ENCODE assay signal across 25 cellular contexts in genomic region chr9:137801023-137801319, GRCh38.
DNase-seq lines count a peak whose midpoint lies in the region; ATAC-seq and TF ChIP-seq lines count a peak whose summit lies in the region.
"Had no signal": no experiment of that assay in that cellular context is flagged by ENCODE, and none has a peak within 500 bp of the region (broad histone marks: within the 10 kb centered on the region; RNA-seq: fewer than 3 reads in every experiment).

No MANE protein-coding gene starts in this region.

- no peak overlapping the region for H3K4me3 ChIP-seq in upper lobe of right lung
- H3K4me3 ChIP-seq: GM23248, PC-9, SK-N-MC had no signal

- H3K36me3 ChIP-seq in upper lobe of right lung = peaks cover 70% of the 10 kb centered on the region

- CTCF ChIA-PET in activated CD8-positive, alpha-beta memory T cell treated with anti-CD3 and anti-CD28 coated beads, Interleukin-2, amount 10 ng/mL, durations not matched to agents 7 days and 5 days (lab: Charles Lee) = no interaction called here

- no peaks in the 10 kb centered on the region for H3K27me3 Mint-ChIP-seq in stimulated activated naive CD8-positive, alpha-beta T cell treated with anti-CD3 and anti-CD28 coated beads, Interleukin-15, amount 100 ng/mL, for 72 hours
- H3K27me3 Mint-ChIP-seq in memory B cell = no peaks in the 10 kb centered on the region
- no peaks in the 10 kb centered on the region for H3K27me3 Mint-ChIP-seq in activated CD8-positive, alpha-beta memory T cell treated with anti-CD3 and anti-CD28 coated beads, Interleukin-2, amount 10 ng/mL, durations not matched to agents 7 days and 5 days
- H3K27me3 Mint-ChIP-seq: IgD-negative memory B cell had no signal

- no peaks in the 10 kb centered on the region for H3K4me1 Mint-ChIP-seq in stimulated activated naive CD8-positive, alpha-beta T cell treated with anti-CD3 and anti-CD28 coated beads, Interleukin-15, amount 100 ng/mL, for 72 hours
- H3K4me1 Mint-ChIP-seq in memory B cell = peaks cover 10% of the 10 kb centered on the region
- H3K4me1 Mint-ChIP-seq in activated CD8-positive, alpha-beta memory T cell treated with anti-CD3 and anti-CD28 coated beads, Interleukin-2, amount 10 ng/mL, durations not matched to agents 7 days and 5 days = no peaks in the 10 kb centered on the region
- H3K4me1 Mint-ChIP-seq: H9 had no signal

- peak overlapping the region in 1 of 2 donors; percentile 92 for H3K27ac Mint-ChIP-seq in stimulated activated naive CD8-positive, alpha-beta T cell treated with anti-CD3 and anti-CD28 coated beads, Interleukin-15, amount 100 ng/mL, for 72 hours
- H3K27ac Mint-ChIP-seq in memory B cell = peak overlapping the region; percentile 73
- no peak overlapping the region for H3K27ac Mint-ChIP-seq in activated CD8-positive, alpha-beta memory T cell treated with anti-CD3 and anti-CD28 coated beads, Interleukin-2, amount 10 ng/mL, durations not matched to agents 7 days and 5 days
- H3K27ac Mint-ChIP-seq: CD8-positive, alpha-beta T cell had no signal

- TF ChIP-seq CTCF in VCaP (conservative IDR thresholded peaks at IDR 0.05) (no peak), upper lobe of right lung (IDR thresholded peaks at IDR 0.05) (no peak)

- H3K36me3 Mint-ChIP-seq in memory B cell = peaks cover 34% of the 10 kb centered on the region
- H3K36me3 Mint-ChIP-seq in activated CD8-positive, alpha-beta memory T cell treated with anti-CD3 and anti-CD28 coated beads, Interleukin-2, amount 10 ng/mL, durations not matched to agents 7 days and 5 days = peaks cover 31% of the 10 kb centered on the region

- ATAC-seq in stimulated activated naive CD8-positive, alpha-beta T cell treated with anti-CD3 and anti-CD28 coated beads, Interleukin-15, amount 100 ng/mL, for 72 hours = peak; percentile 41
- ATAC-seq in stimulated activated naive CD8-positive, alpha-beta T cell treated with anti-CD3 and anti-CD28 coated beads, Interleukin-15, Interleukin-2, amounts not matched to agents 100 U/mL and 50 U/mL, for 24 hours = no peak
- peak; percentile 89 for ATAC-seq in memory B cell (ENCODE audit: low read depth)
- ATAC-seq in upper lobe of right lung = peak; percentile 4
- no peak for ATAC-seq in HG03565 (IDR thresholded peaks at IDR 0.05; ENCODE audit: unreplicated experiment)
- ATAC-seq in activated CD8-positive, alpha-beta memory T cell treated with anti-CD3 and anti-CD28 coated beads, Interleukin-2, amount 10 ng/mL, durations not matched to agents 7 days and 5 days = no peak
- ATAC-seq: CD8-positive, alpha-beta T cell had no signal

- intact Hi-C loops in upper lobe of right lung (cut with DNase I) = no loop called here

- H3K4me3 Mint-ChIP-seq in stimulated activated naive CD8-positive, alpha-beta T cell treated with anti-CD3 and anti-CD28 coated beads, Interleukin-15, amount 100 ng/mL, for 72 hours = no peak overlapping the region
- H3K4me3 Mint-ChIP-seq in memory B cell = no peak overlapping the region
- no peak overlapping the region for H3K4me3 Mint-ChIP-seq in activated CD8-positive, alpha-beta memory T cell treated with anti-CD3 and anti-CD28 coated beads, Interleukin-2, amount 10 ng/mL, durations not matched to agents 7 days and 5 days
- H3K4me3 Mint-ChIP-seq: CD8-positive, alpha-beta T cell; H9 had no signal

- no peak for DNase-seq in stimulated activated naive CD8-positive, alpha-beta T cell treated with anti-CD3 and anti-CD28 coated beads, Interleukin-15, amount 100 ng/mL, for 72 hours
- DNase-seq in stimulated activated naive CD8-positive, alpha-beta T cell treated with anti-CD3 and anti-CD28 coated beads, Interleukin-15, Interleukin-2, amounts not matched to agents 100 U/mL and 50 U/mL, for 24 hours = no peak
- peak in 1 of 2 donors; percentile 34 for DNase-seq in memory B cell (ENCODE audit: low spot score in 2 of 2)
- no peak for DNase-seq in upper lobe of right lung
- DNase-seq in caudate nucleus (lab: John Stamatoyannopoulos, UW) = no peak
- DNase-seq in activated CD8-positive, alpha-beta memory T cell treated with anti-CD3 and anti-CD28 coated beads, Interleukin-2, amount 10 ng/mL, durations not matched to agents 7 days and 5 days = no peak
- DNase-seq: Caco-2; CD8-positive, alpha-beta T cell; GM23248; H9; MM.1S; NCI-H2029 treated with DMSO at 0.1 percent for 48 hours; NCI-H446 treated with DMSO at 0.1 percent for 48 hours; NCI-H526; NCI-H82; NK-92 treated with Interleukin-12 subunit alpha and Interleukin-12 subunit beta, amount 100 ng/mL, for 24 hours; PC-9; RPMI8226; SIG-M5 had no signal

- no peaks in the 10 kb centered on the region for H3K9me3 Mint-ChIP-seq in stimulated activated naive CD8-positive, alpha-beta T cell treated with anti-CD3 and anti-CD28 coated beads, Interleukin-15, amount 100 ng/mL, for 72 hours
- H3K9me3 Mint-ChIP-seq in memory B cell = no peaks in the 10 kb centered on the region
- H3K9me3 Mint-ChIP-seq in activated CD8-positive, alpha-beta memory T cell treated with anti-CD3 and anti-CD28 coated beads, Interleukin-2, amount 10 ng/mL, durations not matched to agents 7 days and 5 days (ENCODE audit: low read depth) = no peaks in the 10 kb centered on the region
- H3K9me3 Mint-ChIP-seq: CD8-positive, alpha-beta T cell; H9; IgD-negative memory B cell had no signal

- H3K4me1 ChIP-seq in upper lobe of right lung = no peaks in the 10 kb centered on the region
- H3K4me1 ChIP-seq: Caco-2 had no signal

- 0 out of 2 replicates have a peak overlapping the region, but pooled peaks have one; percentile 5 for H3K27ac ChIP-seq in VCaP
- H3K27ac ChIP-seq in upper lobe of right lung = no peak overlapping the region
- H3K27ac ChIP-seq in caudate nucleus (ENCODE audit: low read depth, low read length) = no peak overlapping the region
- H3K27ac ChIP-seq: C4-2B, GM23248, KMS-11, PC-9, SK-N-MC had no signal

- no peaks in the 10 kb centered on the region for H3K27me3 ChIP-seq in upper lobe of right lung

- no peaks in the 10 kb centered on the region for H3K9me3 ChIP-seq in upper lobe of right lung
- H3K9me3 ChIP-seq: Caco-2 had no signal

Comparison
In these comparisons a context has a peak if more than half of its experiments do, and no peak if none do; other contexts are left out.
1. ATAC-seq: peak in stimulated activated naive CD8-positive, alpha-beta T cell treated with anti-CD3 and anti-CD28 coated beads, Interleukin-15, amount 100 ng/mL, for 72 hours (single experiment), memory B cell (single experiment) and upper lobe of right lung (single experiment); none in stimulated activated naive CD8-positive, alpha-beta T cell treated with anti-CD3 and anti-CD28 coated beads, Interleukin-15, Interleukin-2, amounts not matched to agents 100 U/mL and 50 U/mL, for 24 hours (single experiment), HG03565 (single experiment) and activated CD8-positive, alpha-beta memory T cell treated with anti-CD3 and anti-CD28 coated beads, Interleukin-2, amount 10 ng/mL, durations not matched to agents 7 days and 5 days (single experiment).